ENCODE assay signal across 8 cellular contexts in genomic region chr7:135265637-135266036, GRCh38. TPM values are rescaled to one million over a fixed set of nuclear protein-coding genes. Genes with fewer than 3 reads are reported as not detected.
"Had no signal": no experiment of that assay in that cellular context is flagged by ENCODE, and none has a peak within 500 bp of the region (broad histone marks: within the 10 kb centered on the region; RNA-seq: fewer than 3 reads in every experiment).

No MANE protein-coding gene starts in this region.

- H3K27ac ChIP-seq: HL-60 had no signal

- H3K4me3 ChIP-seq: K562 had no signal

- FAIRE-seq: HTR-8/SVneo, K562 had no signal

- ATAC-seq: K562 had no signal

- DNase-seq: IMR-90, KBM-7 had no signal

RNA-seq across cellular contexts. Expression of gene STRA8, which starts 32.0 kb away (rescaled TPM):
- total RNA-seq: HT-29, HT1080, IMR-90, K562 had no signal
- polyA plus RNA-seq: IgD-negative memory B cell, IMR-90, K562 had no signal
